ENCODE assay signal across 9 cellular contexts in genomic region chr17:10844667-10845387, GRCh38. TPM values are rescaled to one million over a fixed set of nuclear protein-coding genes. Genes with fewer than 3 reads are reported as not detected.
A peak's percentile ranks its signal among the peaks of the same experiment; 100 is the strongest.
DNase-seq lines count a peak whose midpoint lies in the region; ATAC-seq and TF ChIP-seq lines count a peak whose summit lies in the region.
"Had no signal": no experiment of that assay in that cellular context is flagged by ENCODE, and none has a peak within 500 bp of the region (broad histone marks: within the 10 kb centered on the region; RNA-seq: fewer than 3 reads in every experiment).

No MANE protein-coding gene starts in this region.

- peak overlapping the region in 4 of 5 donors; percentile 25 to 63 (median 54) for H3K9ac ChIP-seq in subcutaneous abdominal adipose tissue (ENCODE audit: low read length in 5 of 5)

- H3K4me1 ChIP-seq in SJSA1 (replicated peaks) = no peaks in the 10 kb centered on the region
- H3K4me1 ChIP-seq in subcutaneous abdominal adipose tissue (ENCODE audit: control insufficient read depth in 5 of 5, insufficient read depth in 5 of 5, low read length in 5 of 5) = peaks cover 0 to 9% (median 8%) of the 10 kb centered on the region in 5 donors

- H3K4me3 ChIP-seq in SJSA1 (peak overlapping the region; percentile 15), subcutaneous abdominal adipose tissue (ENCODE audit: low read depth in 1 of 5, low read length in 5 of 5) (peak overlapping the region; percentile 54 to 71 (median 63))

- H3K9me3 ChIP-seq in SJSA1 (replicated peaks) = no peaks in the 10 kb centered on the region
- H3K9me3 ChIP-seq in subcutaneous abdominal adipose tissue (ENCODE audit: control insufficient read depth in 5 of 5, low read length in 5 of 5) = no peaks in the 10 kb centered on the region

- ATAC-seq in GM19328 (IDR thresholded peaks at IDR 0.05; ENCODE audit: unreplicated experiment) = peak; percentile 69

- H3K27ac ChIP-seq in C4-2B = peak overlapping the region; percentile 15
- H3K27ac ChIP-seq in SJSA1 = no peak overlapping the region
- H3K27ac ChIP-seq in subcutaneous abdominal adipose tissue (ENCODE audit: low read depth, low read length) = no peak overlapping the region

- TF ChIP-seq CTCF in C4-2B (conservative IDR thresholded peaks at IDR 0.05) = peak; percentile 97

- H3K36me3 ChIP-seq in SJSA1 = no peaks in the 10 kb centered on the region
- no peaks in the 10 kb centered on the region for H3K36me3 ChIP-seq in subcutaneous abdominal adipose tissue (ENCODE audit: control insufficient read depth in 5 of 5, insufficient read depth in 5 of 5, low read length in 5 of 5)

- H3K27me3 ChIP-seq in SJSA1 (replicated peaks) (no peaks in the 10 kb centered on the region), subcutaneous abdominal adipose tissue (ENCODE audit: control insufficient read depth in 5 of 5, insufficient read depth in 4 of 5, low read length in 5 of 5) (peaks cover 0 to 2% (median 0%) of the 10 kb centered on the region in 5 donors)

- peak; percentile 67 for DNase-seq in HK-2 (ENCODE audit: unreplicated experiment)
- peak; percentile 48 to 65 for DNase-seq in SJSA1 (ENCODE audit: low read depth in 1 of 2, low spot score in 2 of 2)
- DNase-seq in activated naive CD4-positive, alpha-beta T cell treated with Interleukin-2 at 50 U/mL for 16 hours = peak; percentile 71
- peak; percentile 80 for DNase-seq in germinal center (ENCODE audit: low spot score)
- peak in 47 of 56 donors; percentile 6 to 75 (median 34) for DNase-seq in nucleus accumbens (lab: John Stamatoyannopoulos, UW)

RNA-seq across cellular contexts. Expression of gene PIRT, which starts 6.9 kb away (rescaled TPM):
- total RNA-seq in SJSA1 (2014; rRNA removed; shearing (Covaris generic)) = not detected in 2 replicates
- total RNA-seq: glomerular endothelial cell had no signal

RNA-seq across cellular contexts. Expression of gene TMEM238L, which starts 40.9 kb away (rescaled TPM):
- total RNA-seq in SJSA1 (2014; rRNA removed; shearing (Covaris generic)) = not detected in 2 replicates
- total RNA-seq: glomerular endothelial cell had no signal
